In the genomic region with DNA sequence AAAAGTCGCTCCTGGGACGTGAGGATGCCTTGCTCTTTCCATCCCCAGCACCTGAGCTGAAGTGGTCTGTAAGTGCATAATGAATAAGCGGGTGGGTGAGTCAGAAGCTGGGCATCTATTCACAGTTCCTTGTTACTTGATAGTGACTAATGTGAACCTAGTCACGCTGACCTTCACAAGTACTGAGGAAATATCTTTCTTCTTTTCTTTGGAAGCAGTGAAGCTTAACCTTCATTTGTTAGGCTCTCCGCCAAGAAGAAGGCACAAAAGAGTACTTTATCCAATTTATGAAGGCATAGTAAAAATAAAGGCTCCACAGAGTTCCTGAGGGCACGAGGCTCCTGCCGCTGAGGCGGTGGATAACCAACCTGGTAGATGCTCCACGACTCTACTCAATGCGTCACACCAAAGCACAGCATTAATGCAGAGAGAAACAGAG, we compare ENCODE assay signal across 10 cellular contexts.
DNase-seq lines count a peak whose midpoint lies in the region; ATAC-seq and TF ChIP-seq lines count a peak whose summit lies in the region.
"Had no signal": no experiment of that assay in that cellular context is flagged by ENCODE, and none has a peak within 500 bp of the region (broad histone marks: within the 10 kb centered on the region; RNA-seq: fewer than 3 reads in every experiment).

No MANE protein-coding gene starts in this region.

- TF ChIP-seq CTCF in RWPE2 (IDR thresholded peaks at IDR 0.05; ENCODE audit: poor library complexity, severe bottlenecking), result no peak
- no peak for TF ChIP-seq CTCF in prostate gland (IDR thresholded peaks at IDR 0.05)

- H3K9me3 ChIP-seq in right cardiac atrium (ENCODE audit: control insufficient read depth, low read length), result no peaks in the 10 kb centered on the region
- H3K9me3 ChIP-seq in RWPE2 (ENCODE audit: severe bottlenecking), result no peaks in the 10 kb centered on the region
- H3K9me3 ChIP-seq in prostate gland, result no peaks in the 10 kb centered on the region
- H3K9me3 ChIP-seq: suprapubic skin had no signal

- 86% methylated on average over 10 of the region's 10 CpGs for WGBS in right cardiac atrium
- WGBS in prostate gland, result 45% methylated on average over 10 of the region's 10 CpGs

- H3K4me1 ChIP-seq in right cardiac atrium (ENCODE audit: control insufficient read depth, insufficient read depth, low read length) (no peaks in the 10 kb centered on the region), RWPE2 (ENCODE audit: insufficient read depth, poor library complexity, severe bottlenecking) (peaks cover 20% of the 10 kb centered on the region), prostate gland (replicated peaks) (no peaks in the 10 kb centered on the region)
- H3K4me1 ChIP-seq: suprapubic skin had no signal

- peak in 1 of 3 donors; percentile 20 for DNase-seq in right cardiac atrium
- DNase-seq in Right ventricle myocardium superior, result no peak
- peak; percentile 88 for DNase-seq in RWPE2 (ENCODE audit: low spot score)
- peak; percentile 83 for DNase-seq in glomerular endothelial cell (ENCODE audit: extremely low read depth, low read depth, low spot score)
- DNase-seq in prostate gland (ENCODE audit: low spot score), result no peak
- DNase-seq in HuH-7 (ENCODE audit: low spot score), result no peak
- DNase-seq: CD8-positive, alpha-beta memory T cell had no signal

- no peaks in the 10 kb centered on the region for H3K36me3 ChIP-seq in RWPE2 (ENCODE audit: low read depth)
- no peaks in the 10 kb centered on the region for H3K36me3 ChIP-seq in prostate gland
- H3K36me3 ChIP-seq: suprapubic skin had no signal

- H3K4me3 ChIP-seq in right cardiac atrium (ENCODE audit: low read length), result no peak overlapping the region
- no peak overlapping the region for H3K4me3 ChIP-seq in RWPE2 (ENCODE audit: severe bottlenecking)
- no peak overlapping the region for H3K4me3 ChIP-seq in prostate gland
- H3K4me3 ChIP-seq: suprapubic skin had no signal

- no peaks in the 10 kb centered on the region for H3K27me3 ChIP-seq in right cardiac atrium (ENCODE audit: control insufficient read depth, insufficient read depth)
- H3K27me3 ChIP-seq in RWPE2 (ENCODE audit: insufficient read depth, poor library complexity, severe bottlenecking), result no peaks in the 10 kb centered on the region
- no peaks in the 10 kb centered on the region for H3K27me3 ChIP-seq in prostate gland (replicated peaks; ENCODE audit: insufficient read depth)
- H3K27me3 ChIP-seq: suprapubic skin had no signal

- no peak overlapping the region for H3K27ac ChIP-seq in right cardiac atrium (ENCODE audit: low read length)
- peak overlapping the region; percentile 66 for H3K27ac ChIP-seq in RWPE2 (ENCODE audit: poor library complexity, severe bottlenecking)
- no peak overlapping the region for H3K27ac ChIP-seq in prostate gland
- H3K27ac ChIP-seq: suprapubic skin had no signal

- ATAC-seq in right cardiac atrium, result peak; percentile 40 to 76
- no peak for ATAC-seq in Right ventricle myocardium superior (ENCODE audit: poor library complexity)
- ATAC-seq in RWPE2 (ENCODE audit: low read depth), result peak; percentile 99
- no peak for ATAC-seq in GM21723 (IDR thresholded peaks at IDR 0.05; ENCODE audit: unreplicated experiment)
- no peak for ATAC-seq in HG02623 (IDR thresholded peaks at IDR 0.05; ENCODE audit: unreplicated experiment)

- intact Hi-C loops in right cardiac atrium (cut with DNase I) (no loop called here), Right ventricle myocardium superior (cut with DNase I) (no loop called here), prostate gland (cut with DNase I) (no loop called here)

- no peak for TF ChIP-seq POLR2A in prostate gland (IDR thresholded peaks at IDR 0.05)

Comparison
In these comparisons a context has a peak if more than half of its experiments do, and no peak if none do; other contexts are left out.
1. ATAC-seq: peak in right cardiac atrium (2 of 2) and RWPE2 (single experiment); none in Right ventricle myocardium superior (single experiment), GM21723 (single experiment) and HG02623 (single experiment).
2. DNase-seq: peak in RWPE2 (single experiment) and glomerular endothelial cell (single experiment); none in Right ventricle myocardium superior (single experiment), prostate gland (single experiment) and HuH-7 (single experiment).